17 cellular contexts compared by ENCODE assay signal in genomic region chr3:117799314-117799713, GRCh38.
A peak's percentile ranks its signal among the peaks of the same experiment; 100 is the strongest.
DNase-seq lines count a peak whose midpoint lies in the region; ATAC-seq and TF ChIP-seq lines count a peak whose summit lies in the region.
"Had no signal": no experiment of that assay in that cellular context is flagged by ENCODE, and none has a peak within 500 bp of the region (broad histone marks: within the 10 kb centered on the region; RNA-seq: fewer than 3 reads in every experiment).

No MANE protein-coding gene starts in this region.

- no peak overlapping the region for H3K27ac Mint-ChIP-seq in HFFc6
- H3K27ac Mint-ChIP-seq: B cell; CD4-positive, alpha-beta T cell; CD8-positive, alpha-beta T cell had no signal

- H3K9me3 Mint-ChIP-seq in HFFc6: no peaks in the 10 kb centered on the region; the same call in 1 of the 2 replicates

- H3K4me3 ChIP-seq in dorsolateral prefrontal cortex: no peak overlapping the region
- H3K4me3 ChIP-seq in aorta (ENCODE audit: low read length in 2 of 2): no peak overlapping the region
- H3K4me3 ChIP-seq: A549; BLaER1 treated with 17β-estradiol and CSF1 and Interleukin-3, amounts not matched to agents 10 nM and 100 nM had no signal

- H3K27me3 Mint-ChIP-seq in HFFc6 (ENCODE audit: insufficient read depth): no peaks in the 10 kb centered on the region; the same call in 1 of the 2 replicates
- H3K27me3 Mint-ChIP-seq: B cell; CD4-positive, alpha-beta T cell had no signal

- no peaks in the 10 kb centered on the region for H3K36me3 Mint-ChIP-seq in HFFc6 (ENCODE audit: low read depth)
- H3K36me3 Mint-ChIP-seq: CD8-positive, alpha-beta T cell had no signal

- H3K27me3 ChIP-seq in dorsolateral prefrontal cortex: no peaks in the 10 kb centered on the region
- no peaks in the 10 kb centered on the region for H3K27me3 ChIP-seq in aorta (ENCODE audit: control insufficient read depth in 1 of 2, insufficient read depth in 2 of 2, low read length in 1 of 2)
- H3K27me3 ChIP-seq: BLaER1 treated with 17β-estradiol and CSF1 and Interleukin-3, amounts not matched to agents 10 nM and 100 nM had no signal

- H3K27ac ChIP-seq in dorsolateral prefrontal cortex: peak overlapping the region in 34 of 59 donors; percentile 1 to 80 (median 60)
- H3K27ac ChIP-seq in aorta (ENCODE audit: low read depth in 1 of 2, low read length in 2 of 2): no peak overlapping the region
- H3K27ac ChIP-seq: 22Rv1; A549; BLaER1 treated with 17β-estradiol and CSF1 and Interleukin-3, amounts not matched to agents 10 nM and 100 nM; C4-2B had no signal

- 42 to 51% methylated on average over 4 of the region's 4 CpGs for WGBS in aorta, 2 donors

- intact Hi-C loops in dorsolateral prefrontal cortex (cut with DNase I): no loop called here
- intact Hi-C loops in aorta (cut with DNase I): no loop called here

- no peaks in the 10 kb centered on the region for H3K36me3 ChIP-seq in aorta (ENCODE audit: control insufficient read depth in 1 of 2, insufficient read depth in 2 of 2, low read length in 1 of 2)
- H3K36me3 ChIP-seq: BLaER1 treated with 17β-estradiol and CSF1 and Interleukin-3, amounts not matched to agents 10 nM and 100 nM had no signal

- peak; percentile 43 for ATAC-seq in aorta (ENCODE audit: low FRiP score)
- ATAC-seq: A549; CD8-positive, alpha-beta T cell had no signal

- no peaks in the 10 kb centered on the region for H3K9me3 ChIP-seq in aorta (ENCODE audit: control insufficient read depth, low read length)
- H3K9me3 ChIP-seq: A549; BLaER1 treated with 17β-estradiol and CSF1 and Interleukin-3, amounts not matched to agents 10 nM and 100 nM; Caco-2 had no signal

- no peaks in the 10 kb centered on the region for H3K4me1 Mint-ChIP-seq in HFFc6 (ENCODE audit: low read depth)
- H3K4me1 Mint-ChIP-seq: B cell had no signal

- H3K4me1 ChIP-seq in aorta (ENCODE audit: control insufficient read depth in 1 of 2, insufficient read depth in 2 of 2, low read length in 2 of 2): no peaks in the 10 kb centered on the region
- H3K4me1 ChIP-seq: A549; BLaER1 treated with 17β-estradiol and CSF1 and Interleukin-3, amounts not matched to agents 10 nM and 100 nM; Caco-2 had no signal

- DNase-seq in dorsolateral prefrontal cortex (no peak), superior temporal gyrus (ENCODE audit: extremely low spot score) (peak; percentile 43), aorta (no peak), NCI-H2171 (lab: John Stamatoyannopoulos, UW) (no peak), HFFc6 (no peak)
- DNase-seq: AML-193; Caco-2; Calu3; CD4-positive, alpha-beta T cell; CD8-positive, alpha-beta T cell; DMS79 treated with DMSO at 0.1 percent for 48 hours; GF-D8 had no signal

- TF ChIP-seq CTCF in dorsolateral prefrontal cortex (IDR thresholded peaks at IDR 0.05 in 54 of 56, conservative IDR thresholded peaks at IDR 0.05 in 2 of 56; ENCODE audit: low read depth in 1 of 56, partially characterized antibody in 56 of 56) (no peak), HFFc6 (IDR thresholded peaks at IDR 0.05) (no peak)

- no peak overlapping the region for H3K4me3 Mint-ChIP-seq in HFFc6
- H3K4me3 Mint-ChIP-seq: B cell; CD4-positive, alpha-beta T cell; CD8-positive, alpha-beta T cell had no signal

Comparison
In these comparisons a context has a peak if more than half of its experiments do, and no peak if none do; other contexts are left out.
1. H3K27ac ChIP-seq: peak in dorsolateral prefrontal cortex (34 of 59); none in aorta (0 of 2).